In the genomic region with DNA sequence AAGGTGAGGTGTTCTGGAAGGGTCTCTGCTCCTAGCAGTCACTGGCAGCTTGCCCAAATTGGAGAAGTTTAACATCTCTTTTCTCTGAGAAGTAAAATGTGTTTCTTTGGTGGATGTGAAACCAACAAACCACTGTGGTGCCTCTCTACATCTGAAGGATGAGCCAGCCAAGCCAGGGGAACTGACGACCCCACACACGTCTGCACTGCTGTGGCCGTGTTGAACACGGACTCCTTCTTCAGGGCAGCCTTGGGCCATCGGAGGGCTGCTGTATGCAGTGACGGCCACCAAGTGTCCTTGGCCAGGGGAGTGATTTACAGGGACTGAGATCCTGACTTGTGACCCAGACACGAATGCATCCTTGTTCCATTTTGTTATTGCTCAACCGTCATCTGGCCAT, we compare ENCODE assay signal across 1 cellular context.
TF ChIP-seq lines count a peak whose summit lies in the region.

No MANE protein-coding gene starts in this region.

TF ChIP-seq in SK-N-SH, 30 proteins besides CTCF, POLR2A, EP300 and RAD21 (continued from another document):
- TF ChIP-seq, protein P1, sequence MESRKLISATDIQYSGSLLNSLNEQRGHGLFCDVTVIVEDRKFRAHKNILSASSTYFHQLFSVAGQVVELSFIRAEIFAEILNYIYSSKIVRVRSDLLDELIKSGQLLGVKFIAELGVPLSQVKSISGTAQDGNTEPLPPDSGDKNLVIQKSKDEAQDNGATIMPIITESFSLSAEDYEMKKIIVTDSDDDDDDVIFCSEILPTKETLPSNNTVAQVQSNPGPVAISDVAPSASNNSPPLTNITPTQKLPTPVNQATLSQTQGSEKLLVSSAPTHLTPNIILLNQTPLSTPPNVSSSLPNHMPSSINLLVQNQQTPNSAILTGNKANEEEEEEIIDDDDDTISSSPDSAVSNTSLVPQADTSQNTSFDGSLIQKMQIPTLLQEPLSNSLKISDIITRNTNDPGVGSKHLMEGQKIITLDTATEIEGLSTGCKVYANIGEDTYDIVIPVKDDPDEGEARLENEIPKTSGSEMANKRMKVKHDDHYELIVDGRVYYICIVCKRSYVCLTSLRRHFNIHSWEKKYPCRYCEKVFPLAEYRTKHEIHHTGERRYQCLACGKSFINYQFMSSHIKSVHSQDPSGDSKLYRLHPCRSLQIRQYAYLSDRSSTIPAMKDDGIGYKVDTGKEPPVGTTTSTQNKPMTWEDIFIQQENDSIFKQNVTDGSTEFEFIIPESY (IDR thresholded peaks at IDR 0.05; ENCODE audit: borderline replicate concordance, low read depth): no peak
- TF ChIP-seq, protein P2, sequence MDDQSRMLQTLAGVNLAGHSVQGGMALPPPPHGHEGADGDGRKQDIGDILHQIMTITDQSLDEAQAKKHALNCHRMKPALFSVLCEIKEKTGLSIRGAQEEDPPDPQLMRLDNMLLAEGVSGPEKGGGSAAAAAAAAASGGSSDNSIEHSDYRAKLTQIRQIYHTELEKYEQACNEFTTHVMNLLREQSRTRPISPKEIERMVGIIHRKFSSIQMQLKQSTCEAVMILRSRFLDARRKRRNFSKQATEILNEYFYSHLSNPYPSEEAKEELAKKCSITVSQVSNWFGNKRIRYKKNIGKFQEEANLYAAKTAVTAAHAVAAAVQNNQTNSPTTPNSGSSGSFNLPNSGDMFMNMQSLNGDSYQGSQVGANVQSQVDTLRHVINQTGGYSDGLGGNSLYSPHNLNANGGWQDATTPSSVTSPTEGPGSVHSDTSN (IDR thresholded peaks at IDR 0.05): no peak
- TF ChIP-seq ELF1 (IDR thresholded peaks at IDR 0.05): no peak
- TF ChIP-seq TCF12 (IDR thresholded peaks at IDR 0.05): no peak
- TF ChIP-seq, protein P3, sequence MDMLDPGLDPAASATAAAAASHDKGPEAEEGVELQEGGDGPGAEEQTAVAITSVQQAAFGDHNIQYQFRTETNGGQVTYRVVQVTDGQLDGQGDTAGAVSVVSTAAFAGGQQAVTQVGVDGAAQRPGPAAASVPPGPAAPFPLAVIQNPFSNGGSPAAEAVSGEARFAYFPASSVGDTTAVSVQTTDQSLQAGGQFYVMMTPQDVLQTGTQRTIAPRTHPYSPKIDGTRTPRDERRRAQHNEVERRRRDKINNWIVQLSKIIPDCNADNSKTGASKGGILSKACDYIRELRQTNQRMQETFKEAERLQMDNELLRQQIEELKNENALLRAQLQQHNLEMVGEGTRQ (IDR thresholded peaks at IDR 0.05; ENCODE audit: borderline replicate concordance, low read depth, low read length): no peak
- TF ChIP-seq NFIC (IDR thresholded peaks at IDR 0.05; ENCODE audit: borderline replicate concordance): no peak
- TF ChIP-seq RCOR1 (IDR thresholded peaks at IDR 0.05; ENCODE audit: low read length): no peak
- TF ChIP-seq, protein P4, sequence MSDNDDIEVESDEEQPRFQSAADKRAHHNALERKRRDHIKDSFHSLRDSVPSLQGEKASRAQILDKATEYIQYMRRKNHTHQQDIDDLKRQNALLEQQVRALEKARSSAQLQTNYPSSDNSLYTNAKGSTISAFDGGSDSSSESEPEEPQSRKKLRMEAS (IDR thresholded peaks at IDR 0.05; ENCODE audit: low read depth): no peak
- TF ChIP-seq, protein P5, sequence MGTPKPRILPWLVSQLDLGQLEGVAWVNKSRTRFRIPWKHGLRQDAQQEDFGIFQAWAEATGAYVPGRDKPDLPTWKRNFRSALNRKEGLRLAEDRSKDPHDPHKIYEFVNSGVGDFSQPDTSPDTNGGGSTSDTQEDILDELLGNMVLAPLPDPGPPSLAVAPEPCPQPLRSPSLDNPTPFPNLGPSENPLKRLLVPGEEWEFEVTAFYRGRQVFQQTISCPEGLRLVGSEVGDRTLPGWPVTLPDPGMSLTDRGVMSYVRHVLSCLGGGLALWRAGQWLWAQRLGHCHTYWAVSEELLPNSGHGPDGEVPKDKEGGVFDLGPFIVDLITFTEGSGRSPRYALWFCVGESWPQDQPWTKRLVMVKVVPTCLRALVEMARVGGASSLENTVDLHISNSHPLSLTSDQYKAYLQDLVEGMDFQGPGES (IDR thresholded peaks at IDR 0.05; ENCODE audit: low read depth, low read length): no peak
- TF ChIP-seq RXRA (IDR thresholded peaks at IDR 0.05; ENCODE audit: borderline replicate concordance, low read depth): no peak
- no peak for TF ChIP-seq POLR2AphosphoS5 (IDR thresholded peaks at IDR 0.05; ENCODE audit: low read depth, low read length)
